ENCODE assay signal across 12 cellular contexts in the genomic region with DNA sequence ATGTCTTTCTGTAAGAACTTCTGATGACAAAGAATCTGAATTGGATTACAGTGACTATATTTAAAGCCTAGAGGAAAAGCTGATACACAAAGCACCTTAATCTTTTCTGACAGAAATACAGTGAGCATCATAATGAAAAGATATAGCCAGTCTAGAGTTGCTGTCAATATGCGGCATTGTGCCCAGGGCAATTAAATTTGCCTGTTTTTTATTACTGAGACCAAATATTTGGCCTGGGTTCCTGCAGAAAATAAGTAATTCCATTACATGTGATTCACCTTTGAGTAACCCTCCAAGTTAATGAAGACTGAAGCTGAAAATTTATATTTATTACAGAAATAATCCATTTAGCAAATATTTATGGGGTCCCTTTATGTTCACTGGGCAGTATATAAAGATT.
DNase-seq lines count a peak whose midpoint lies in the region; ATAC-seq and TF ChIP-seq lines count a peak whose summit lies in the region.
"Had no signal": no experiment of that assay in that cellular context is flagged by ENCODE, and none has a peak within 500 bp of the region (broad histone marks: within the 10 kb centered on the region; RNA-seq: fewer than 3 reads in every experiment).

No MANE protein-coding gene starts in this region.

- TF ChIP-seq CTCF in AG10803 (conservative IDR thresholded peaks at IDR 0.05; ENCODE audit: low read length) (no peak), SK-N-SH (IDR thresholded peaks at IDR 0.05) (no peak), fibroblast of mammary gland (conservative IDR thresholded peaks at IDR 0.05; ENCODE audit: control insufficient read depth, insufficient read depth, low read depth, low read length) (no peak), A673 (conservative IDR thresholded peaks at IDR 0.05; ENCODE audit: low read depth, low read length) (no peak), uterus (IDR thresholded peaks at IDR 0.05) (no peak)

- H3K79me2 ChIP-seq in GM23248 (ENCODE audit: insufficient read depth) (no peaks in the 10 kb centered on the region), SK-N-SH (ENCODE audit: insufficient read depth) (0 out of 2 replicates have a peak, but pooled peaks cover 5% of the 10 kb centered on the region)

- no peak for TF ChIP-seq RAD21 in SK-N-SH (IDR thresholded peaks at IDR 0.05; ENCODE audit: low read length)

- H4K20me1 ChIP-seq in GM23248 (ENCODE audit: insufficient read depth) (no peaks in the 10 kb centered on the region), SK-N-SH (ENCODE audit: insufficient read depth) (no peaks in the 10 kb centered on the region)
- H4K20me1 ChIP-seq: BLaER1 had no signal

- H3K4me3 ChIP-seq in AG10803 (ENCODE audit: low read length) = no peak overlapping the region
- no peak overlapping the region for H3K4me3 ChIP-seq in GM23248
- H3K4me3 ChIP-seq in SK-N-SH (ENCODE audit: low read depth in 2 of 2, low read length in 1 of 2) = no peak overlapping the region
- no peak overlapping the region for H3K4me3 ChIP-seq in fibroblast of mammary gland (ENCODE audit: control insufficient read depth, low read depth, low read length)
- H3K4me3 ChIP-seq in A673 (ENCODE audit: low read depth, low read length, poor library complexity, severe bottlenecking) = no peak overlapping the region
- H3K4me3 ChIP-seq in uterus = no peak overlapping the region
- H3K4me3 ChIP-seq: BLaER1 had no signal

- CTCF ChIA-PET in SK-N-SH (lab: Yijun Ruan, JAX) (interaction anchor here (0.7 to 1.3 kb wide), 4 partner anchors 16 to 114 kb away, joined by 3 to 4 read pairs (median 4); no protein-coding TSS in a partner anchor), A673 (lab: Charles Lee) (no interaction called here)

- POLR2A ChIA-PET in SK-N-SH (lab: Yijun Ruan, JAX) = no interaction called here
- POLR2A ChIA-PET in A673 (lab: Charles Lee; ENCODE audit: low non-redundant PET) = no interaction called here

- no peak for ATAC-seq in HG02759 (IDR thresholded peaks at IDR 0.05; ENCODE audit: unreplicated experiment)
- no peak for ATAC-seq in GM21390 (IDR thresholded peaks at IDR 0.05; ENCODE audit: unreplicated experiment)

- H3K36me3 ChIP-seq in GM23248 (ENCODE audit: low read depth) (no peaks in the 10 kb centered on the region), SK-N-SH (replicated peaks in 1 of 2; ENCODE audit: control insufficient read depth in 1 of 2, insufficient read depth in 2 of 2, low read length in 1 of 2) (peaks cover 0 to 12% of the 10 kb centered on the region in 2 experiments), A673 (ENCODE audit: insufficient read depth, low read length, poor library complexity, severe bottlenecking) (no peaks in the 10 kb centered on the region), uterus (no peaks in the 10 kb centered on the region)
- H3K36me3 ChIP-seq: BLaER1 had no signal

- no peak for TF ChIP-seq POLR2A in uterus (IDR thresholded peaks at IDR 0.05)

- DNase-seq in AG10803 (ENCODE audit: low read depth) (peak; percentile 59), GM23248 (peak; percentile 28), SK-N-SH (peak; percentile 22), fibroblast of mammary gland (ENCODE audit: low read depth) (peak; percentile 30), A673 (ENCODE audit: low spot score) (no peak), uterus (no peak)
- DNase-seq: Caco-2; CD8-positive, alpha-beta memory T cell; KG1 had no signal

- in situ Hi-C loops in GM23248 (cut with MboI) = no loop called here

- peaks cover 21% of the 10 kb centered on the region for H3K4me1 ChIP-seq in GM23248 (ENCODE audit: insufficient read depth)
- peaks cover 5 to 26% of the 10 kb centered on the region in 2 experiments; a peak in 2 of 4 replicates for H3K4me1 ChIP-seq in SK-N-SH (ENCODE audit: control insufficient read depth in 1 of 2, insufficient read depth in 2 of 2, low read depth in 1 of 2, low read length in 1 of 2)
- no peaks in the 10 kb centered on the region for H3K4me1 ChIP-seq in A673 (ENCODE audit: insufficient read depth, low read length, poor library complexity, severe bottlenecking)
- H3K4me1 ChIP-seq in uterus = no peaks in the 10 kb centered on the region
- H3K4me1 ChIP-seq: BLaER1, Caco-2 had no signal

- H2AFZ ChIP-seq in GM23248 = no peak overlapping the region
- H2AFZ ChIP-seq in SK-N-SH (ENCODE audit: low read depth) = no peak overlapping the region

- 12 to 27% methylated on average over 1 of the region's 1 CpG for WGBS in GM23248 (ENCODE audit: low coverage in 1 of 2, low lambda C conversion rate in 2 of 2, missing lambda C conversion rate in 2 of 2), 2 experiments
- 8% methylated on average over 1 of the region's 1 CpG for WGBS in SK-N-SH (ENCODE audit: low lambda C conversion rate)

- H3K27ac ChIP-seq in GM23248 (no peak overlapping the region), SK-N-SH (ENCODE audit: low read depth in 2 of 2, low read length in 1 of 2) (peak overlapping the region; percentile 65 to 95), A673 (ENCODE audit: low read depth, low read length, poor library complexity, severe bottlenecking) (no peak overlapping the region), uterus (no peak overlapping the region)
- H3K27ac ChIP-seq: BLaER1 had no signal

- H3K9me2 ChIP-seq in GM23248 (ENCODE audit: insufficient read depth) (no peaks in the 10 kb centered on the region), SK-N-SH (no peaks in the 10 kb centered on the region)

- H3K9ac ChIP-seq in GM23248 = no peak overlapping the region
- H3K9ac ChIP-seq in SK-N-SH = no peak overlapping the region
- H3K9ac ChIP-seq: BLaER1 had no signal

- no peak overlapping the region for H3K4me2 ChIP-seq in GM23248 (ENCODE audit: unreplicated experiment)
- H3K4me2 ChIP-seq in SK-N-SH = no peak overlapping the region
- H3K4me2 ChIP-seq: BLaER1 had no signal

- intact Hi-C loops in A673 (cut with micrococcal nuclease; ENCODE audit: unreplicated experiment) = no loop called here
- intact Hi-C loops in uterus (cut with DNase I; ENCODE audit: low total_unique reads) = no loop called here

- TF ChIP-seq EP300 in SK-N-SH (IDR thresholded peaks at IDR 0.05; ENCODE audit: borderline replicate concordance in 1 of 2, low read depth in 1 of 2, low read length in 1 of 2) = peak; percentile 75 to 95

- H3K27me3 ChIP-seq in GM23248 (replicated peaks; ENCODE audit: insufficient read depth) (no peaks in the 10 kb centered on the region), SK-N-SH (ENCODE audit: insufficient read depth) (no peaks in the 10 kb centered on the region), A673 (replicated peaks; ENCODE audit: insufficient read depth, low read depth, low read length, poor library complexity) (no peaks in the 10 kb centered on the region), uterus (no peaks in the 10 kb centered on the region)
- H3K27me3 ChIP-seq: BLaER1 had no signal

- no TSS peak for BruUV-seq in A673 (replicated peaks; lab: Mats Ljungman, UMichigan)

- H3F3A ChIP-seq in GM23248 (ENCODE audit: insufficient read depth) (peaks cover 15% of the 10 kb centered on the region), SK-N-SH (replicated peaks; ENCODE audit: insufficient read depth) (peaks cover 5% of the 10 kb centered on the region)

- H3K9me3 ChIP-seq in GM23248 (ENCODE audit: low read depth) (no peaks in the 10 kb centered on the region), SK-N-SH (no peaks in the 10 kb centered on the region), A673 (ENCODE audit: low read depth, low read length, poor library complexity, severe bottlenecking) (no peaks in the 10 kb centered on the region), uterus (no peaks in the 10 kb centered on the region)
- H3K9me3 ChIP-seq: BLaER1, Caco-2 had no signal

TF ChIP-seq in SK-N-SH, 30 proteins besides CTCF, POLR2A, EP300 and RAD21 (continues in another document):
- TF ChIP-seq, protein P1, sequence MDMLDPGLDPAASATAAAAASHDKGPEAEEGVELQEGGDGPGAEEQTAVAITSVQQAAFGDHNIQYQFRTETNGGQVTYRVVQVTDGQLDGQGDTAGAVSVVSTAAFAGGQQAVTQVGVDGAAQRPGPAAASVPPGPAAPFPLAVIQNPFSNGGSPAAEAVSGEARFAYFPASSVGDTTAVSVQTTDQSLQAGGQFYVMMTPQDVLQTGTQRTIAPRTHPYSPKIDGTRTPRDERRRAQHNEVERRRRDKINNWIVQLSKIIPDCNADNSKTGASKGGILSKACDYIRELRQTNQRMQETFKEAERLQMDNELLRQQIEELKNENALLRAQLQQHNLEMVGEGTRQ (IDR thresholded peaks at IDR 0.05; ENCODE audit: borderline replicate concordance, low read depth, low read length) = no peak
- TF ChIP-seq CHD2 (IDR thresholded peaks at IDR 0.05; ENCODE audit: low read length, partially characterized antibody) = peak; percentile 55
- TF ChIP-seq, protein P2, sequence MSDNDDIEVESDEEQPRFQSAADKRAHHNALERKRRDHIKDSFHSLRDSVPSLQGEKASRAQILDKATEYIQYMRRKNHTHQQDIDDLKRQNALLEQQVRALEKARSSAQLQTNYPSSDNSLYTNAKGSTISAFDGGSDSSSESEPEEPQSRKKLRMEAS (IDR thresholded peaks at IDR 0.05; ENCODE audit: low read depth) = no peak
- no peak for TF ChIP-seq GATA2 (CRISPR knock-in tag; IDR thresholded peaks at IDR 0.05)
- no peak for TF ChIP-seq YY1 (IDR thresholded peaks at IDR 0.05; ENCODE audit: low read depth)
- TF ChIP-seq TCF12 (IDR thresholded peaks at IDR 0.05) = peak; percentile 94
- peak; percentile 66; the same call in 1 of the 2 replicates for TF ChIP-seq FOSL2 (IDR thresholded peaks at IDR 0.05; ENCODE audit: borderline replicate concordance, low read depth)
- TF ChIP-seq, protein P3, sequence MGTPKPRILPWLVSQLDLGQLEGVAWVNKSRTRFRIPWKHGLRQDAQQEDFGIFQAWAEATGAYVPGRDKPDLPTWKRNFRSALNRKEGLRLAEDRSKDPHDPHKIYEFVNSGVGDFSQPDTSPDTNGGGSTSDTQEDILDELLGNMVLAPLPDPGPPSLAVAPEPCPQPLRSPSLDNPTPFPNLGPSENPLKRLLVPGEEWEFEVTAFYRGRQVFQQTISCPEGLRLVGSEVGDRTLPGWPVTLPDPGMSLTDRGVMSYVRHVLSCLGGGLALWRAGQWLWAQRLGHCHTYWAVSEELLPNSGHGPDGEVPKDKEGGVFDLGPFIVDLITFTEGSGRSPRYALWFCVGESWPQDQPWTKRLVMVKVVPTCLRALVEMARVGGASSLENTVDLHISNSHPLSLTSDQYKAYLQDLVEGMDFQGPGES (IDR thresholded peaks at IDR 0.05; ENCODE audit: low read depth, low read length) = no peak
- no peak for TF ChIP-seq SMC3 (IDR thresholded peaks at IDR 0.05; ENCODE audit: low read depth, low read length)
- TF ChIP-seq ELF1 (IDR thresholded peaks at IDR 0.05) = no peak
- no peak for TF ChIP-seq GABPA (IDR thresholded peaks at IDR 0.05; ENCODE audit: low read depth)
- TF ChIP-seq, protein P4, sequence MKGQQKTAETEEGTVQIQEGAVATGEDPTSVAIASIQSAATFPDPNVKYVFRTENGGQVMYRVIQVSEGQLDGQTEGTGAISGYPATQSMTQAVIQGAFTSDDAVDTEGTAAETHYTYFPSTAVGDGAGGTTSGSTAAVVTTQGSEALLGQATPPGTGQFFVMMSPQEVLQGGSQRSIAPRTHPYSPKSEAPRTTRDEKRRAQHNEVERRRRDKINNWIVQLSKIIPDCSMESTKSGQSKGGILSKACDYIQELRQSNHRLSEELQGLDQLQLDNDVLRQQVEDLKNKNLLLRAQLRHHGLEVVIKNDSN (IDR thresholded peaks at IDR 0.05; ENCODE audit: borderline replicate concordance, low read depth) = no peak
- peak; percentile 85 for TF ChIP-seq TEAD4 (IDR thresholded peaks at IDR 0.05; ENCODE audit: borderline replicate concordance, insufficient read depth)

Comparison
In these comparisons a context has a peak if more than half of its experiments do, and no peak if none do; other contexts are left out.
1. DNase-seq: peak in AG10803 (single experiment), GM23248 (single experiment), SK-N-SH (single experiment) and fibroblast of mammary gland (single experiment); none in A673 (single experiment) and uterus (0 of 2).
2. H3K27ac ChIP-seq: peak in SK-N-SH (2 of 2); none in GM23248 (single experiment), A673 (single experiment) and uterus (0 of 2).